10 cellular contexts compared by ENCODE assay signal in the genomic region with DNA sequence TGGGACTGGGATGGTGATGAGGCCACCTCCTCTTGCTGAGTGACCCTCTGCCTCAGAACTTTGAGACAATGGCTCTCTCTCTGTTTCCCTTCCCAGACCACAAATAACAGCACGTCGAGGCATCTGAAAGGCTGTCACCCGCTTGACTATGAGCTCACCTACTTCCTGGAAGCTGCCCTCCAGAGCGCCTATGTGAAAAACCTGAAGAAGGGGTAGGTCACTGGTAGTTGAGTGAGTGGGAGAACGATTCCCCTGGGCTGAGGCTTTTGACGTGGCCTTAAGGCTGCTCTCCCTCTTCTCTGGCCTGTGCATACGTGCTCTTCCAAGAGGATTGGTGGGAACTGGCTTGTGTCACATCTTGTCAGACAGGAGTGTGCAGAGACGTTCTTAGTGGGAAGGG. TPM values are rescaled to one million over a fixed set of nuclear protein-coding genes. Genes with fewer than 3 reads are reported as not detected.
A peak's percentile ranks its signal among the peaks of the same experiment; 100 is the strongest.
DNase-seq lines count a peak whose midpoint lies in the region; ATAC-seq and TF ChIP-seq lines count a peak whose summit lies in the region.
"Had no signal": no experiment of that assay in that cellular context is flagged by ENCODE, and none has a peak within 500 bp of the region (broad histone marks: within the 10 kb centered on the region; RNA-seq: fewer than 3 reads in every experiment).

No MANE protein-coding gene starts in this region.

- H3K79me2 ChIP-seq in smooth muscle cell (ENCODE audit: low read depth), result no peaks in the 10 kb centered on the region

- H3K4me2 ChIP-seq in smooth muscle cell, result no peak overlapping the region

- H3K4me1 ChIP-seq in smooth muscle cell (ENCODE audit: low read depth), result peaks cover 8% of the 10 kb centered on the region

- POLR2A ChIA-PET in HEK293T (lab: Yijun Ruan, JAX), result no interaction called here

- H3K27ac ChIP-seq in smooth muscle cell (ENCODE audit: low read depth), result peak overlapping the region; percentile 6

- H3K27ac Mint-ChIP-seq in activated T-cell treated with anti-CD3 and anti-CD28 coated beads, Interleukin-2, amount 50 U/mL, for 72 hours, result peak overlapping the region; percentile 56

- H3K9me3 ChIP-seq in smooth muscle cell (replicated peaks; ENCODE audit: low read depth), result no peaks in the 10 kb centered on the region
- H3K9me3 ChIP-seq: stomach had no signal

- peak; percentile 28 for ATAC-seq in HG03432 (IDR thresholded peaks at IDR 0.05; ENCODE audit: unreplicated experiment)
- peak; percentile 49 to 54 for ATAC-seq in activated T-cell treated with anti-CD3 and anti-CD28 coated beads, Interleukin-2, amount 50 U/mL, for 72 hours (replicated peaks in 1 of 2)
- ATAC-seq in HG02840 (IDR thresholded peaks at IDR 0.05; ENCODE audit: low FRiP score, unreplicated experiment), result no peak

- H2AFZ ChIP-seq in smooth muscle cell (ENCODE audit: low read depth), result no peak overlapping the region

- WGBS in smooth muscle cell (ENCODE audit: low lambda C conversion rate), result 44% methylated on average over 8 of the region's 8 CpGs

- no peaks in the 10 kb centered on the region for H4K20me1 ChIP-seq in smooth muscle cell (ENCODE audit: low read depth)

- peak overlapping the region; percentile 48 to 83 for H3K4me3 Mint-ChIP-seq in activated T-cell treated with anti-CD3 and anti-CD28 coated beads, Interleukin-2, amount 50 U/mL, for 72 hours

- peaks cover 21% of the 10 kb centered on the region for H3F3A ChIP-seq in smooth muscle cell (ENCODE audit: low read depth)

- no peaks in the 10 kb centered on the region for H3K36me3 ChIP-seq in smooth muscle cell (ENCODE audit: low read depth)

- no peak overlapping the region for H3K9ac ChIP-seq in smooth muscle cell (ENCODE audit: low read depth)

- H3K9me3 Mint-ChIP-seq in activated T-cell treated with anti-CD3 and anti-CD28 coated beads, Interleukin-2, amount 50 U/mL, for 72 hours, result no peaks in the 10 kb centered on the region

- CTCF ChIA-PET in HEK293T (lab: Yijun Ruan, JAX), result interaction anchor here (1.1 kb wide), 1 partner anchor 61 kb away, joined by 3 read pairs; no protein-coding TSS in a partner anchor

- TF ChIP-seq CTCF in GM13976 (IDR thresholded peaks at IDR 0.05; ENCODE audit: borderline replicate concordance, control extremely low read depth, extremely low read depth, insufficient read depth, missing control alignments) (no peak), smooth muscle cell (IDR thresholded peaks at IDR 0.05; ENCODE audit: borderline replicate concordance, insufficient read depth, poor library complexity, severe bottlenecking) (no peak)

- H3K4me3 ChIP-seq in smooth muscle cell, result no peak overlapping the region
- H3K4me3 ChIP-seq: stomach had no signal

- H3K36me3 Mint-ChIP-seq in activated T-cell treated with anti-CD3 and anti-CD28 coated beads, Interleukin-2, amount 50 U/mL, for 72 hours (ENCODE audit: insufficient read depth in 2 of 2), result peaks cover 10 to 26% of the 10 kb centered on the region in 2 donors

- H3K27me3 Mint-ChIP-seq in activated T-cell treated with anti-CD3 and anti-CD28 coated beads, Interleukin-2, amount 50 U/mL, for 72 hours (ENCODE audit: low read depth), result no peaks in the 10 kb centered on the region

- no peaks in the 10 kb centered on the region for H3K27me3 ChIP-seq in smooth muscle cell (ENCODE audit: low read depth)
- H3K27me3 ChIP-seq: stomach had no signal

- peaks cover 62% of the 10 kb centered on the region for H3K4me1 Mint-ChIP-seq in activated T-cell treated with anti-CD3 and anti-CD28 coated beads, Interleukin-2, amount 50 U/mL, for 72 hours (ENCODE audit: low read depth)

- DNase-seq in GM13976 (ENCODE audit: low spot score) (peak; percentile 61), smooth muscle cell (lab: John Stamatoyannopoulos, UW; ENCODE audit: unreplicated experiment) (no peak), NCI-H1436 treated with DMSO at 0.1 percent for 48 hours (lab: John Stamatoyannopoulos, UW) (no peak), HEK293T (ENCODE audit: extremely low spot score) (no peak)
- peak; percentile 25 to 39 for DNase-seq in activated T-cell treated with anti-CD3 and anti-CD28 coated beads, Interleukin-2, amount 50 U/mL, for 72 hours
- DNase-seq: KG1, NCI-H82, stomach had no signal

- in situ Hi-C loops in GM13976 (cut with MboI; ENCODE audit: low sequenced_read_pairs, unreplicated experiment), result no loop called here

TF ChIP-seq in HEK293T, 16 proteins besides CTCF, POLR2A, EP300 and RAD21:
- TF ChIP-seq LEF1 (IDR thresholded peaks at IDR 0.05; ENCODE audit: borderline replicate concordance) (no peak), FOXK2 (IDR thresholded peaks at IDR 0.05) (no peak), ELF4 (IDR thresholded peaks at IDR 0.05) (no peak), BHLHE40 (IDR thresholded peaks at IDR 0.05; ENCODE audit: borderline replicate concordance) (no peak), NFRKB (IDR thresholded peaks at IDR 0.05) (no peak), FOXA1 (IDR thresholded peaks at IDR 0.05) (no peak), TARDBP (IDR thresholded peaks at IDR 0.05) (no peak), ZNF384 (IDR thresholded peaks at IDR 0.05) (no peak), FOXM1 (IDR thresholded peaks at IDR 0.05; ENCODE audit: borderline replicate concordance) (no peak), ARNT (IDR thresholded peaks at IDR 0.05) (no peak), L3MBTL2 (conservative IDR thresholded peaks at IDR 0.05) (no peak), SUZ12 (IDR thresholded peaks at IDR 0.05) (no peak), HDGF (IDR thresholded peaks at IDR 0.05; ENCODE audit: borderline replicate concordance) (no peak), SP1 (IDR thresholded peaks at IDR 0.05) (no peak), CTBP1 (IDR thresholded peaks at IDR 0.05; ENCODE audit: borderline replicate concordance) (no peak)
- TF ChIP-seq, protein P1, sequence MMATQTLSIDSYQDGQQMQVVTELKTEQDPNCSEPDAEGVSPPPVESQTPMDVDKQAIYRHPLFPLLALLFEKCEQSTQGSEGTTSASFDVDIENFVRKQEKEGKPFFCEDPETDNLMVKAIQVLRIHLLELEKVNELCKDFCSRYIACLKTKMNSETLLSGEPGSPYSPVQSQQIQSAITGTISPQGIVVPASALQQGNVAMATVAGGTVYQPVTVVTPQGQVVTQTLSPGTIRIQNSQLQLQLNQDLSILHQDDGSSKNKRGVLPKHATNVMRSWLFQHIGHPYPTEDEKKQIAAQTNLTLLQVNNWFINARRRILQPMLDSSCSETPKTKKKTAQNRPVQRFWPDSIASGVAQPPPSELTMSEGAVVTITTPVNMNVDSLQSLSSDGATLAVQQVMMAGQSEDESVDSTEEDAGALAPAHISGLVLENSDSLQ (IDR thresholded peaks at IDR 0.05), result no peak

RNA-seq across cellular contexts. Expression of a gene that starts 37.7 kb away (rescaled TPM):
- total RNA-seq in activated T-cell treated with anti-CD3 and anti-CD28 coated beads, Interleukin-2, amount 50 U/mL, for 72 hours, result 10 to 100 TPM; 68.2 to 93.1 TPM
- 10.2 and 10.6 TPM in 2 replicates for total RNA-seq in smooth muscle cell
- 10.1 and 12.8 TPM in 2 replicates for polyA plus RNA-seq in smooth muscle cell

Comparison
In these comparisons a context has a peak if more than half of its experiments do, and no peak if none do; other contexts are left out.
1. DNase-seq: peak in GM13976 (single experiment) and activated T-cell treated with anti-CD3 and anti-CD28 coated beads, Interleukin-2, amount 50 U/mL, for 72 hours (2 of 2); none in smooth muscle cell (single experiment), NCI-H1436 treated with DMSO at 0.1 percent for 48 hours (single experiment) and HEK293T (single experiment).